Comparison of ENCODE assay signal across 1 cellular context in the genomic region with DNA sequence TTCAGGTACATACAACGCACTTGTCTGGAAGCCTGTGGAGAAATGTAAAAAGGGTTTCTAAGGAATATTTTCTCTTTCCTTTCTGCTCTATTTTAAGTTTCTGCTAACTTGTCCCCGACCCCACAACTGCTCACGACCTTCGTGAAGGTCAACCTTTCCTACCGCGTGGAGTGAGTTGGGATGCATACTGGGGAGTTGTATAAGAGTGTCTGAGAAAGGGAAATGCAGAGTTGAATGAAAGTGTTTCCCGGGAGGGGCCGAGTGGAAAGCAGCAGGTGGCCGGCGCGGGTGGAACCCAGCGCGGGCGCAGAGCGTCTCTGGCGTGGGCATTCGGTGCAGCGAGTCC.
TF ChIP-seq lines count a peak whose summit lies in the region.

No MANE protein-coding gene starts in this region.

TF ChIP-seq in GM23338, 12 proteins besides CTCF, POLR2A, EP300 and RAD21 (continued from another document):
- TF ChIP-seq, protein P1, sequence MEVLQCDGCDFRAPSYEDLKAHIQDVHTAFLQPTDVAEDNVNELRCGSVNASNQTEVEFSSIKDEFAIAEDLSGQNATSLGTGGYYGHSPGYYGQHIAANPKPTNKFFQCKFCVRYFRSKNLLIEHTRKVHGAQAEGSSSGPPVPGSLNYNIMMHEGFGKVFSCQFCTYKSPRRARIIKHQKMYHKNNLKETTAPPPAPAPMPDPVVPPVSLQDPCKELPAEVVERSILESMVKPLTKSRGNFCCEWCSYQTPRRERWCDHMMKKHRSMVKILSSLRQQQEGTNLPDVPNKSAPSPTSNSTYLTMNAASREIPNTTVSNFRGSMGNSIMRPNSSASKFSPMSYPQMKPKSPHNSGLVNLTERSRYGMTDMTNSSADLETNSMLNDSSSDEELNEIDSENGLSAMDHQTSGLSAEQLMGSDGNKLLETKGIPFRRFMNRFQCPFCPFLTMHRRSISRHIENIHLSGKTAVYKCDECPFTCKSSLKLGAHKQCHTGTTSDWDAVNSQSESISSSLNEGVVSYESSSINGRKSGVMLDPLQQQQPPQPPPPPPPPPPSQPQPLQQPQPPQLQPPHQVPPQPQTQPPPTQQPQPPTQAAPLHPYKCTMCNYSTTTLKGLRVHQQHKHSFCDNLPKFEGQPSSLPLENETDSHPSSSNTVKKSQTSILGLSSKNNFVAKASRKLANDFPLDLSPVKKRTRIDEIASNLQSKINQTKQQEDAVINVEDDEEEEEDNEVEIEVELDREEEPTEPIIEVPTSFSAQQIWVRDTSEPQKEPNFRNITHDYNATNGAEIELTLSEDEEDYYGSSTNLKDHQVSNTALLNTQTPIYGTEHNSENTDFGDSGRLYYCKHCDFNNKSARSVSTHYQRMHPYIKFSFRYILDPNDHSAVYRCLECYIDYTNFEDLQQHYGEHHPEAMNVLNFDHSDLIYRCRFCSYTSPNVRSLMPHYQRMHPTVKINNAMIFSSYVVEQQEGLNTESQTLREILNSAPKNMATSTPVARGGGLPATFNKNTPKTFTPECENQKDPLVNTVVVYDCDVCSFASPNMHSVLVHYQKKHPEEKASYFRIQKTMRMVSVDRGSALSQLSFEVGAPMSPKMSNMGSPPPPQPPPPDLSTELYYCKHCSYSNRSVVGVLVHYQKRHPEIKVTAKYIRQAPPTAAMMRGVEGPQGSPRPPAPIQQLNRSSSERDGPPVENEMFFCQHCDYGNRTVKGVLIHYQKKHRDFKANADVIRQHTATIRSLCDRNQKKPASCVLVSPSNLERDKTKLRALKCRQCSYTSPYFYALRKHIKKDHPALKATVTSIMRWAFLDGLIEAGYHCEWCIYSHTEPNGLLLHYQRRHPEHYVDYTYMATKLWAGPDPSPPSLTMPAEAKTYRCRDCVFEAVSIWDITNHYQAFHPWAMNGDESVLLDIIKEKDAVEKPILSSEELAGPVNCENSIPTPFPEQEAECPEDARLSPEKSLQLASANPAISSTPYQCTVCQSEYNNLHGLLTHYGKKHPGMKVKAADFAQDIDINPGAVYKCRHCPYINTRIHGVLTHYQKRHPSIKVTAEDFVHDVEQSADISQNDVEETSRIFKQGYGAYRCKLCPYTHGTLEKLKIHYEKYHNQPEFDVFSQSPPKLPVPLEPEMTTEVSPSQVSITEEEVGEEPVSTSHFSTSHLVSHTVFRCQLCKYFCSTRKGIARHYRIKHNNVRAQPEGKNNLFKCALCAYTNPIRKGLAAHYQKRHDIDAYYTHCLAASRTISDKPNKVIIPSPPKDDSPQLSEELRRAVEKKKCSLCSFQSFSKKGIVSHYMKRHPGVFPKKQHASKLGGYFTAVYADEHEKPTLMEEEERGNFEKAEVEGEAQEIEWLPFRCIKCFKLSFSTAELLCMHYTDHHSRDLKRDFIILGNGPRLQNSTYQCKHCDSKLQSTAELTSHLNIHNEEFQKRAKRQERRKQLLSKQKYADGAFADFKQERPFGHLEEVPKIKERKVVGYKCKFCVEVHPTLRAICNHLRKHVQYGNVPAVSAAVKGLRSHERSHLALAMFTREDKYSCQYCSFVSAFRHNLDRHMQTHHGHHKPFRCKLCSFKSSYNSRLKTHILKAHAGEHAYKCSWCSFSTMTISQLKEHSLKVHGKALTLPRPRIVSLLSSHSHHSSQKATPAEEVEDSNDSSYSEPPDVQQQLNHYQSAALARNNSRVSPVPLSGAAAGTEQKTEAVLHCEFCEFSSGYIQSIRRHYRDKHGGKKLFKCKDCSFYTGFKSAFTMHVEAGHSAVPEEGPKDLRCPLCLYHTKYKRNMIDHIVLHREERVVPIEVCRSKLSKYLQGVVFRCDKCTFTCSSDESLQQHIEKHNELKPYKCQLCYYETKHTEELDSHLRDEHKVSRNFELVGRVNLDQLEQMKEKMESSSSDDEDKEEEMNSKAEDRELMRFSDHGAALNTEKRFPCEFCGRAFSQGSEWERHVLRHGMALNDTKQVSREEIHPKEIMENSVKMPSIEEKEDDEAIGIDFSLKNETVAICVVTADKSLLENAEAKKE (CRISPR knock-in tag; IDR thresholded peaks at IDR 0.05), result no peak
